ENCODE assay signal across 8 cellular contexts in the genomic region with DNA sequence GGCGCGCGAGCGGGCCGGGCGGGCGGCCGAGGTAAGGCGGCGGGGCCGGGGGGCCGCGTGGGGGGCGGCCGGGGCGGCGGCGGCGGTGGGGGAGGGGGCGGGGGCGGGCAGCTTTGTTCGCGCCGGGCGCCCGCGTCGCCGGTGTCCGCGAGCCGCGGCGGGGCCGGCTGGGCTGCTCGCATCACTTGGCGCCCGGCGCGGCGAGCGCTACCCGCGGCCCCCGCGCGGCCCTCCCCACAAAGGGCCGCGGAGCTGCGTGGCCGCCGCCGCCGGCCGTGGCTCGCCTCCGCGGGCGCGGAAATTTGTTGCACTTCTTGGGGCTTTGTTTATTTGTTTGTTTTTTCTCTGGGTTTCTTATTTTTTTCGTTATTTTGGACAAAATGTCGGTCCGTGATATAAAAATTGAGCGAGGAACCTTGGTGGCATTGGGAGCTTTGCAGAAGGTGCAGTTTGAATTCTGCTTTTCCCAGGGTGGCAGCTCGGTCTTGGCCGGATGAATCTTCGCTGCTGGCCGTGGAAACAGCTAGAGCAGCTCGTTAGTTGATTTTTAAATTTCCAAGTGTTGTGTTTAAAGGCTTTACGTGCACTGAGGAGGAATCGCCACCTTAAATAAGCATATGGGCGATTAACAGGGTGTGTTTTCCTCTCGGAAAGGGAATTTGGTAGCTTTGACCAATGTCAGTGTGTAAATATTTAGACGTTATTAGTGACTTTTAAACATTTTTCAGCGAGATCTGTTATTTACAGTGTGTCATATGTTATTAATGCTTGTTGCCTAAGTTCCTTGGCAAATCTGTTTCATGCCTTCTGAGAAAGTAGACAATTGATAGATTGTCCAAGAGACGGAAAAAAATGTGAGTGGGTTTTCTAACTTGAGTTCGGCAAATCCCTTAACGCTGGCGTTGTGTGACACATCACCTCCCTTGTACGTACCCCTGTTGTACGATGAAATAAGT. TPM values are rescaled to one million over a fixed set of nuclear protein-coding genes. Genes with fewer than 3 reads are reported as not detected.
DNase-seq lines count a peak whose midpoint lies in the region; ATAC-seq and TF ChIP-seq lines count a peak whose summit lies in the region.

No MANE protein-coding gene starts in this region.

- peak overlapping the region; percentile 67 for H3K4me3 ChIP-seq in choroid plexus epithelial cell (ENCODE audit: low read depth, low read length)

- DNase-seq in activated naive CD4-positive, alpha-beta T cell treated with Interleukin-2 at 50 U/mL for 16 hours = peak; percentile 13
- no peak for DNase-seq in activated naive CD4-positive, alpha-beta T cell (lab: John Stamatoyannopoulos, UW)
- DNase-seq in T-helper 2 cell (peak in 4 of 5 experiments; percentile 3 to 38 (median 13)), choroid plexus epithelial cell (ENCODE audit: low read depth) (peak; percentile 47), left lobe of liver (ENCODE audit: low spot score) (peak; percentile 45), mesenteric fat pad (ENCODE audit: low spot score) (no peak)
- peak; percentile 10 for DNase-seq in stimulated activated CD4-positive, alpha-beta T cell treated with anti-CD3 and anti-CD28 coated beads, Interleukin-4, amount 100 ng/mL, for 1 hour

- ATAC-seq in HG03571 (IDR thresholded peaks at IDR 0.05; ENCODE audit: unreplicated experiment) (peak; percentile 12), left lobe of liver (peak; percentile 9)

- no peak for TF ChIP-seq CTCF in choroid plexus epithelial cell (conservative IDR thresholded peaks at IDR 0.05; ENCODE audit: low read depth, low read length)

RNA-seq across cellular contexts. Expression of gene UBE2E3, which starts 0.8 kb away (rescaled TPM):
- total RNA-seq in left lobe of liver (23.4 TPM), mesenteric fat pad (60.4 TPM)

Comparison
In these comparisons a context has a peak if more than half of its experiments do, and no peak if none do; other contexts are left out.
1. DNase-seq: peak in activated naive CD4-positive, alpha-beta T cell treated with Interleukin-2 at 50 U/mL for 16 hours (single experiment), T-helper 2 cell (4 of 5), choroid plexus epithelial cell (single experiment), left lobe of liver (single experiment) and stimulated activated CD4-positive, alpha-beta T cell treated with anti-CD3 and anti-CD28 coated beads, Interleukin-4, amount 100 ng/mL, for 1 hour (single experiment); none in activated naive CD4-positive, alpha-beta T cell (0 of 4) and mesenteric fat pad (single experiment).